ENCODE assay signal across 1 cellular context in the genomic region with DNA sequence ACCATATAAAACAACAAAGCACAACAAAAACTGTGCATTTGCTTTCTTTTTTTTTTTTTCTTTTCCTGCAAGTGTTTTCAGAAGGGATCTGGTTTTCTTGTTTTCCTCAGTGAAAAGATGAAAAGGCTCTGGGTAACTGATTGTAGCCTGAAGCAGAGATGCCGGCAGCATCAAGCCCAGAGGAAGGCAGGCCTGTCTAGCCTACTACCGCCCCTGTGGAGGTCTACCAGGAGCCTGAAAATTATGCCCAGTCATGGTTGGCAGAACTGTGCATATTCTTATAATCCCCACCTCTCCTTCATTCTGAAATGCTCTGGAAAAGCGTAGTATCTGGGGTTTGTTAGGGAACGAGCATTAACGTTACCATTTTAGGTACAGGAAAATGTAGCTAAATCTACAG.
TF ChIP-seq lines count a peak whose summit lies in the region.

No MANE protein-coding gene starts in this region.

TF ChIP-seq in endothelial cell of umbilical vein, 7 proteins besides CTCF, POLR2A, EP300 and RAD21:
- TF ChIP-seq JUN (IDR thresholded peaks at IDR 0.05; ENCODE audit: borderline replicate concordance, insufficient read depth, insufficient read length, low read depth), result no peak
- TF ChIP-seq MYC (IDR thresholded peaks at IDR 0.05; ENCODE audit: low read depth, low read length), result no peak
- TF ChIP-seq MAX (IDR thresholded peaks at IDR 0.05; ENCODE audit: insufficient read depth, insufficient read length), result no peak
- no peak for TF ChIP-seq FOS (IDR thresholded peaks at IDR 0.05; ENCODE audit: borderline replicate concordance, insufficient read depth, low read length)
